In the genomic region with DNA sequence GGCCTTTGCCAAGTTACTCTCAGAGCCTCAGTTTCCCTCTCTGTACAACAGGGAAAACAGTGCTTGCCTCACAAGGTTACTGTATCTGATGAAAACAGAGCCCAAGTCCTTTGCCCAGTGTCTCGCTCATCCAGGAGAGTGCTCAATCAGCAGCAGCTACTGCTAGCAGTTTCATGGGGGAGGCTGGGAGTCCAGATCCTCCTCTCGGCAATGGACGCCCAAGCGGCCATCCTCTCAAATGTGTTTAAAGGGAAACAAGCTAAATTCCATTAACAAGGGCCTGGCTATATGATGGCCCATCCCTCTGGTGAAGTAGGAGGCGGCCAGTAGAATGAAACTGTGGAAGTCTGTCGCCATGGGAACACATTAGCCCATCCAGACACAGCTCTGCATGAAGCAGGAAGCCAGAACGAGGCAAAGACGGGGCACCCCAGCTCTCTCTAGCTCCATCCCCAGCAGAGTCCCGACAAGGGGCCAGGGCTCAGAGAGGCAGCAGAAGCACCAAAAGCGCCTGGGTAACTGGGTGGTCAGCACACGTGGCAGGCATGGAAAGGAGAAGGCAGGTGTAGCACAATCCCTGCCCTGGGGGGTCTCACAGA, we compare ENCODE assay signal across 9 cellular contexts. TPM values are rescaled to one million over a fixed set of nuclear protein-coding genes. Genes with fewer than 3 reads are reported as not detected.
A peak's percentile ranks its signal among the peaks of the same experiment; 100 is the strongest.
DNase-seq lines count a peak whose midpoint lies in the region; ATAC-seq, FAIRE-seq and TF ChIP-seq lines count a peak whose summit lies in the region.
"Had no signal": no experiment of that assay in that cellular context is flagged by ENCODE, and none has a peak within 500 bp of the region (broad histone marks: within the 10 kb centered on the region; RNA-seq: fewer than 3 reads in every experiment).

No MANE protein-coding gene starts in this region.

- peak overlapping the region; percentile 84 to 87 for H3K27ac ChIP-seq in kidney (ENCODE audit: low read depth in 2 of 2, low read length in 2 of 2)

- POLR2A ChIA-PET in activated CD4-positive, alpha-beta memory T cell treated with anti-CD3 and anti-CD28 coated beads for 36 hours (lab: Charles Lee): interaction anchor here (0.7 to 2.5 kb wide), 6 partner anchors 9 to 50 kb away, joined by 3 to 7 read pairs (median 4); no protein-coding TSS in a partner anchor

- no peaks in the 10 kb centered on the region for H3K9me3 ChIP-seq in kidney (ENCODE audit: control insufficient read depth in 1 of 2, low read length in 2 of 2)

- no peak for DNase-seq in activated CD4-positive, alpha-beta memory T cell treated with anti-CD3 and anti-CD28 coated beads for 36 hours
- DNase-seq in kidney (peak; percentile 64), amniotic stem cell (lab: John Stamatoyannopoulos, UW) (no peak), SW 1271 (lab: John Stamatoyannopoulos, UW) (no peak)

- peaks cover 77 to 82% of the 10 kb centered on the region in 2 donors for H3K4me1 ChIP-seq in kidney (ENCODE audit: control insufficient read depth in 1 of 2, insufficient read depth in 1 of 2, low read depth in 1 of 2, low read length in 2 of 2)

- H3K4me3 Mint-ChIP-seq in IgD-negative memory B cell: peak overlapping the region in 1 of 4 donors; percentile 46
- H3K4me3 Mint-ChIP-seq in activated CD4-positive, alpha-beta memory T cell treated with anti-CD3 and anti-CD28 coated beads for 36 hours: no peak overlapping the region
- no peak overlapping the region for H3K4me3 Mint-ChIP-seq in stimulated activated memory B cell treated with anti-CD40 and anti-IgM and Interleukin-4, amounts not matched to agents 10 μg/mL and 1 μg/mL and 100 μg/mL, for 72 hours

- peak overlapping the region; percentile 6 to 60 for H3K9ac ChIP-seq in kidney (ENCODE audit: low read length in 2 of 2)

- peaks cover 59 to 79% (median 62%) of the 10 kb centered on the region in 3 donors for H3K4me1 Mint-ChIP-seq in IgD-negative memory B cell
- peaks cover 89% of the 10 kb centered on the region for H3K4me1 Mint-ChIP-seq in activated CD4-positive, alpha-beta memory T cell treated with anti-CD3 and anti-CD28 coated beads for 36 hours (ENCODE audit: low read depth)
- H3K4me1 Mint-ChIP-seq in stimulated activated memory B cell treated with anti-CD40 and anti-IgM and Interleukin-4, amounts not matched to agents 10 μg/mL and 1 μg/mL and 100 μg/mL, for 72 hours: peaks cover 87% of the 10 kb centered on the region

- peaks cover 6% of the 10 kb centered on the region for H3K36me3 Mint-ChIP-seq in IgD-negative memory B cell
- H3K36me3 Mint-ChIP-seq in activated CD4-positive, alpha-beta memory T cell treated with anti-CD3 and anti-CD28 coated beads for 36 hours: peaks cover 19% of the 10 kb centered on the region
- H3K36me3 Mint-ChIP-seq in stimulated activated memory B cell treated with anti-CD40 and anti-IgM and Interleukin-4, amounts not matched to agents 10 μg/mL and 1 μg/mL and 100 μg/mL, for 72 hours: peaks cover 35% of the 10 kb centered on the region

- H3K4me3 ChIP-seq in kidney (ENCODE audit: low read length in 2 of 2): no peak overlapping the region

- H3K36me3 ChIP-seq in kidney (ENCODE audit: control insufficient read depth in 1 of 2, insufficient read depth in 2 of 2, low read length in 2 of 2): no peaks in the 10 kb centered on the region

- FAIRE-seq in kidney (lab: Jason Lieb, UNC): no peak
- FAIRE-seq: GM12892 had no signal

- CTCF ChIA-PET in activated CD4-positive, alpha-beta memory T cell treated with anti-CD3 and anti-CD28 coated beads for 36 hours (lab: Charles Lee): interaction anchor here (0.8 to 3.0 kb wide), 3 partner anchors 9 to 32 kb away, joined by 3 to 14 read pairs (median 14); no protein-coding TSS in a partner anchor

- ATAC-seq in stimulated activated memory B cell treated with anti-CD40 and anti-IgM and Interleukin-4, amounts not matched to agents 10 μg/mL and 1 μg/mL and 100 μg/mL, for 72 hours: no peak
- no peak for ATAC-seq in HG03097 (IDR thresholded peaks at IDR 0.05; ENCODE audit: low FRiP score, unreplicated experiment)
- no peak for ATAC-seq in HG02885 (IDR thresholded peaks at IDR 0.05; ENCODE audit: poor library complexity, unreplicated experiment)

- peak overlapping the region; percentile 57 to 89 (median 81) for H3K27ac Mint-ChIP-seq in IgD-negative memory B cell
- peak overlapping the region; percentile 66 for H3K27ac Mint-ChIP-seq in activated CD4-positive, alpha-beta memory T cell treated with anti-CD3 and anti-CD28 coated beads for 36 hours
- H3K27ac Mint-ChIP-seq in stimulated activated memory B cell treated with anti-CD40 and anti-IgM and Interleukin-4, amounts not matched to agents 10 μg/mL and 1 μg/mL and 100 μg/mL, for 72 hours: peak overlapping the region; percentile 72

- no peak for TF ChIP-seq CTCF in kidney (IDR thresholded peaks at IDR 0.05; ENCODE audit: borderline replicate concordance, extremely low read depth, insufficient read depth)

- intact Hi-C loops in activated CD4-positive, alpha-beta memory T cell treated with anti-CD3 and anti-CD28 coated beads for 36 hours (cut with micrococcal nuclease): no loop called here
- intact Hi-C loops in kidney (cut with DNase I): no loop called here

- no peaks in the 10 kb centered on the region for H3K27me3 Mint-ChIP-seq in IgD-negative memory B cell
- no peaks in the 10 kb centered on the region for H3K27me3 Mint-ChIP-seq in activated CD4-positive, alpha-beta memory T cell treated with anti-CD3 and anti-CD28 coated beads for 36 hours
- no peaks in the 10 kb centered on the region for H3K27me3 Mint-ChIP-seq in stimulated activated memory B cell treated with anti-CD40 and anti-IgM and Interleukin-4, amounts not matched to agents 10 μg/mL and 1 μg/mL and 100 μg/mL, for 72 hours

- no peaks in the 10 kb centered on the region for H3K9me3 Mint-ChIP-seq in IgD-negative memory B cell
- no peaks in the 10 kb centered on the region for H3K9me3 Mint-ChIP-seq in activated CD4-positive, alpha-beta memory T cell treated with anti-CD3 and anti-CD28 coated beads for 36 hours
- no peaks in the 10 kb centered on the region for H3K9me3 Mint-ChIP-seq in stimulated activated memory B cell treated with anti-CD40 and anti-IgM and Interleukin-4, amounts not matched to agents 10 μg/mL and 1 μg/mL and 100 μg/mL, for 72 hours

RNA-seq across cellular contexts. Expression of gene FAM53B, which starts 35.2 kb away (rescaled TPM):
- polyA plus RNA-seq in IgD-negative memory B cell (48.9 TPM), kidney (ENCODE audit: insufficient read depth, low read depth, low replicate concordance) (11.8 TPM)
- 10 to 100 TPM; 25.3 to 25.5 TPM for total RNA-seq in activated CD4-positive, alpha-beta memory T cell treated with anti-CD3 and anti-CD28 coated beads for 36 hours
- total RNA-seq in kidney: 30.0 TPM
